ENCODE assay signal across 8 cellular contexts in genomic region chr2:138234265-138234664, GRCh38.
"Had no signal": no experiment of that assay in that cellular context is flagged by ENCODE, and none has a peak within 500 bp of the region (broad histone marks: within the 10 kb centered on the region; RNA-seq: fewer than 3 reads in every experiment).

No MANE protein-coding gene starts in this region.

- H3K9me3 Mint-ChIP-seq: GM23338, H9, IgD-negative memory B cell had no signal

- H2AFZ ChIP-seq: GM23338 had no signal

- H3K4me3 ChIP-seq: GM23338 had no signal

- DNase-seq: H9, HCEC 1CT, KG1 had no signal

- H3K27me3 Mint-ChIP-seq: IgD-negative memory B cell had no signal

- H3K27ac Mint-ChIP-seq: IgD-negative memory B cell had no signal

- FAIRE-seq: H1, H54, HTR-8/SVneo had no signal

- H3K36me3 Mint-ChIP-seq: IgD-negative memory B cell had no signal

- H3K4me3 Mint-ChIP-seq: H9, IgD-negative memory B cell had no signal

- H3K4me1 Mint-ChIP-seq: IgD-negative memory B cell had no signal
